ENCODE assay signal across 8 cellular contexts in the genomic region with DNA sequence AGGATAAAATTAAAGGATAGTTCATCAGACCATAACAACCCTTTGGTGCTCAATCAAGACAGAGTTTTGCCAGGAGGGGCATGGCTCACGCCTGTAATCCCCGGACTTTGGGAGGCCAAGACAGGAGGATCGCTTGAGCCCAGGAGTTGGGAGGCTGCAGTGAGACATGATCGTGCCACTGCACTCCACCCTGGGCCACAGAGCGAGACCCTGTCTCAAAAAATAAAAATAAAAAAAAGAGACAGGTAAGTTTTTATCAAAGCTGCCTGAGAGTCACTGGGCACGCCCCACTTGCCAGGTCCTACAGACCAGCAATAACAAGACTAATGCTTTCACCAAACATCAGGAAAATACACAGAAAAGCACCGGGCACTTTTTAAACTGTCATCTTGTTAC. TPM values are rescaled to one million over a fixed set of nuclear protein-coding genes. Genes with fewer than 3 reads are reported as not detected.
A peak's percentile ranks its signal among the peaks of the same experiment; 100 is the strongest.
DNase-seq lines count a peak whose midpoint lies in the region; ATAC-seq and TF ChIP-seq lines count a peak whose summit lies in the region.

No MANE protein-coding gene starts in this region.

- no peaks in the 10 kb centered on the region for H3K9me3 Mint-ChIP-seq in memory B cell

- ATAC-seq in HG03460 (IDR thresholded peaks at IDR 0.05; ENCODE audit: unreplicated experiment) (peak; percentile 1), memory B cell (ENCODE audit: low read depth) (peak; percentile 4)

- no peaks in the 10 kb centered on the region for H3K27me3 Mint-ChIP-seq in memory B cell

- H3K4me3 ChIP-seq in lower leg skin (ENCODE audit: low read depth, poor library complexity, severe bottlenecking): no peak overlapping the region

- H3K27ac Mint-ChIP-seq in memory B cell: peak overlapping the region; percentile 95

- H3K4me3 Mint-ChIP-seq in memory B cell: peak overlapping the region; percentile 97

- no peak for TF ChIP-seq POLR2A in lower leg skin (IDR thresholded peaks at IDR 0.05)

- peaks cover 3% of the 10 kb centered on the region for H3K36me3 Mint-ChIP-seq in memory B cell

- H3K27ac ChIP-seq in angular gyrus (ENCODE audit: low read depth, low read length): peak overlapping the region; percentile 91

- TF ChIP-seq CTCF in lower leg skin (IDR thresholded peaks at IDR 0.05): no peak

- intact Hi-C loops in lower leg skin (cut with DNase I; ENCODE audit: low total_unique reads): no loop called here

- DNase-seq in activated CD4-positive, alpha-beta T cell treated with anti-CD3 and anti-CD28 coated beads for 48 hours: peak; percentile 17
- no peak for DNase-seq in activated CD4-positive, alpha-beta T cell treated with anti-CD3 and anti-CD28 coated beads, Interleukin-2, amount 50 U/mL, for 1 hour
- DNase-seq in memory B cell (ENCODE audit: low spot score in 2 of 2): no peak
- no peak for DNase-seq in lower leg skin (ENCODE audit: low spot score in 2 of 2)
- DNase-seq in HT-29 (ENCODE audit: low spot score): no peak
- DNase-seq in GOT3 (lab: John Stamatoyannopoulos, UW): no peak

- WGBS in lower leg skin, 2 donors: 71 to 74% methylated on average over 7 of the region's 7 CpGs

- peaks cover 30% of the 10 kb centered on the region for H3K4me1 Mint-ChIP-seq in memory B cell

RNA-seq across cellular contexts. Expression of a gene that starts 0.8 kb away (rescaled TPM):
- 10 to 100 TPM; 20.0 to 28.3 (median 26.0) TPM for total RNA-seq in lower leg skin
- total RNA-seq in HT-29 (2014; rRNA removed; shearing (Covaris generic)): 7.1 and 8.0 TPM in 2 replicates

RNA-seq across cellular contexts. Expression of a gene that starts 6.4 kb away (rescaled TPM):
- total RNA-seq in lower leg skin: 10 to 100 TPM; 13.4 to 18.3 (median 15.6) TPM
- total RNA-seq in HT-29 (2014; rRNA removed; shearing (Covaris generic)): 3.3 and 4.8 TPM in 2 replicates

RNA-seq across cellular contexts. Expression of a gene that starts 59.9 kb away (rescaled TPM):
- 10 to 100 TPM; 10.1 to 25.6 (median 17.9) TPM for total RNA-seq in lower leg skin
- 11.6 and 12.8 TPM in 2 replicates for total RNA-seq in HT-29 (2014; rRNA removed; shearing (Covaris generic))
